In the genomic region with DNA sequence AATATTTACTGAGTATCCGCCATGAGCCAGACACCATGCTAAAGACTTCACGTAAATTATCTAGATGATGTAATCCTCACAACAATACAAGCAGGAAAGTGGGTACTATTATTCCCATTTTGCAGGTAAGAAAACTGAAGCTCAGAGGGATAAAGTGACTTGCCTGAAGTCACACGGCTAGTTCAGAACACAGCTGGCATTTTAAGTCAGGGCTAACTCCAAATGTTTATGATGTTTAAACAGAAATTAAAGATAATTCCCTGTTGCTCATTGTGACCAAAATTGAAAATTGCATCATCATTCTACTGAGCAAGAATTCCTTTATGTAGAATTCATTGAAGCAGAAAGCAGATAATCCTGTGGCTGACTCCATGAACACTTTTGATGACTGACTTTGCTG, we compare ENCODE assay signal across 2 cellular contexts.
TF ChIP-seq lines count a peak whose summit lies in the region.

No MANE protein-coding gene starts in this region.

TF ChIP-seq in HEK293, 187 proteins besides CTCF, POLR2A, EP300 and RAD21 (continues in another document):
- no peak for TF ChIP-seq ZNF292 (tag by site-specific recombination; IDR thresholded peaks at IDR 0.05; ENCODE audit: borderline replicate concordance, low read depth)
- TF ChIP-seq, protein P1, sequence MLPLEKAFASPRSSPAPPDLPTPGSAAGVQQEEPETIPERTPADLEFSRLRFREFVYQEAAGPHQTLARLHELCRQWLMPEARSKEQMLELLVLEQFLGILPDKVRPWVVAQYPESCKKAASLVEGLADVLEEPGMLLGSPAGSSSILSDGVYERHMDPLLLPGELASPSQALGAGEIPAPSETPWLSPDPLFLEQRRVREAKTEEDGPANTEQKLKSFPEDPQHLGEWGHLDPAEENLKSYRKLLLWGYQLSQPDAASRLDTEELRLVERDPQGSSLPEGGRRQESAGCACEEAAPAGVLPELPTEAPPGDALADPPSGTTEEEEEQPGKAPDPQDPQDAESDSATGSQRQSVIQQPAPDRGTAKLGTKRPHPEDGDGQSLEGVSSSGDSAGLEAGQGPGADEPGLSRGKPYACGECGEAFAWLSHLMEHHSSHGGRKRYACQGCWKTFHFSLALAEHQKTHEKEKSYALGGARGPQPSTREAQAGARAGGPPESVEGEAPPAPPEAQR (tag by site-specific recombination; IDR thresholded peaks at IDR 0.05): no peak
- no peak for TF ChIP-seq ZNF211 (tag by site-specific recombination; IDR thresholded peaks at IDR 0.05; ENCODE audit: low read depth)
- TF ChIP-seq, protein P2, sequence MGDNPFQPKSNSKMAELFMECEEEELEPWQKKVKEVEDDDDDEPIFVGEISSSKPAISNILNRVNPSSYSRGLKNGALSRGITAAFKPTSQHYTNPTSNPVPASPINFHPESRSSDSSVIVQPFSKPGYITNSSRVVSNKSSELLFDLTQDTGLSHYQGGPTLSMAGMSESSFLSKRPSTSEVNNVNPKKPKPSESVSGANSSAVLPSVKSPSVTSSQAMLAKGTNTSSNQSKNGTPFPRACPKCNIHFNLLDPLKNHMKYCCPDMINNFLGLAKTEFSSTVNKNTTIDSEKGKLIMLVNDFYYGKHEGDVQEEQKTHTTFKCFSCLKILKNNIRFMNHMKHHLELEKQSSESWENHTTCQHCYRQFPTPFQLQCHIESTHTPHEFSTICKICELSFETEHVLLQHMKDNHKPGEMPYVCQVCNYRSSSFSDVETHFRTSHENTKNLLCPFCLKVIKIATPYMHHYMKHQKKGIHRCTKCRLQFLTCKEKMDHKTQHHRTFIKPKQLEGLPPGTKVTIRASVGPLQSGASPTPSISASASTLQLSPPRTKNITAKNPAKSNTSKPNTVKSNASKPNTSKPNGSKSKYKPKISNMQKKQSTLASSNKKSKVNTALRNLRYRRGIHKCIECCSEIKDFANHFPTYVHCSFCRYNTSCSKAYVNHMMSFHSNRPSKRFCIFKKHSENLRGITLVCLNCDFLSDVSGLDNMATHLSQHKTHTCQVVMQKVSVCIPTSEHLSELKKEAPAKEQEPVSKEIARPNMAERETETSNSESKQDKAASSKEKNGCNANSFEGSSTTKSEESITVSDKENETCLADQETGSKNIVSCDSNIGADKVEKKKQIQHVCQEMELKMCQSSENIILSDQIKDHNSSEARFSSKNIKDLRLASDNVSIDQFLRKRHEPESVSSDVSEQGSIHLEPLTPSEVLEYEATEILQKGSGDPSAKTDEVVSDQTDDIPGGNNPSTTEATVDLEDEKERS (tag by site-specific recombination; IDR thresholded peaks at IDR 0.05): no peak
- 0 out of 2 replicates have a peak, but pooled peaks have one; percentile 21 for TF ChIP-seq ZBTB21 (tag by site-specific recombination; IDR thresholded peaks at IDR 0.05)
- TF ChIP-seq ZSCAN23 (tag by site-specific recombination; IDR thresholded peaks at IDR 0.05): no peak
- TF ChIP-seq MZF1 (tag by site-specific recombination; IDR thresholded peaks at IDR 0.05; ENCODE audit: borderline replicate concordance): no peak
- no peak for TF ChIP-seq WT1 (tag by site-specific recombination; IDR thresholded peaks at IDR 0.05)
- no peak for TF ChIP-seq YY1 (tag by site-specific recombination; IDR thresholded peaks at IDR 0.05)
- no peak for TF ChIP-seq ZNF423 (tag by site-specific recombination; IDR thresholded peaks at IDR 0.05)
- no peak for TF ChIP-seq ZNF433 (tag by site-specific recombination; IDR thresholded peaks at IDR 0.05; ENCODE audit: low read depth)
- TF ChIP-seq, protein P3, sequence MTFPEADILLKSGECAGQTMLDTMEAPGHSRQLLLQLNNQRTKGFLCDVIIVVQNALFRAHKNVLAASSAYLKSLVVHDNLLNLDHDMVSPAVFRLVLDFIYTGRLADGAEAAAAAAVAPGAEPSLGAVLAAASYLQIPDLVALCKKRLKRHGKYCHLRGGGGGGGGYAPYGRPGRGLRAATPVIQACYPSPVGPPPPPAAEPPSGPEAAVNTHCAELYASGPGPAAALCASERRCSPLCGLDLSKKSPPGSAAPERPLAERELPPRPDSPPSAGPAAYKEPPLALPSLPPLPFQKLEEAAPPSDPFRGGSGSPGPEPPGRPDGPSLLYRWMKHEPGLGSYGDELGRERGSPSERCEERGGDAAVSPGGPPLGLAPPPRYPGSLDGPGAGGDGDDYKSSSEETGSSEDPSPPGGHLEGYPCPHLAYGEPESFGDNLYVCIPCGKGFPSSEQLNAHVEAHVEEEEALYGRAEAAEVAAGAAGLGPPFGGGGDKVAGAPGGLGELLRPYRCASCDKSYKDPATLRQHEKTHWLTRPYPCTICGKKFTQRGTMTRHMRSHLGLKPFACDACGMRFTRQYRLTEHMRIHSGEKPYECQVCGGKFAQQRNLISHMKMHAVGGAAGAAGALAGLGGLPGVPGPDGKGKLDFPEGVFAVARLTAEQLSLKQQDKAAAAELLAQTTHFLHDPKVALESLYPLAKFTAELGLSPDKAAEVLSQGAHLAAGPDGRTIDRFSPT (tag by site-specific recombination; IDR thresholded peaks at IDR 0.05): 0 out of 2 replicates have a peak, but pooled peaks have one; percentile 29
- no peak for TF ChIP-seq ZNF837 (tag by site-specific recombination; IDR thresholded peaks at IDR 0.05)
- TF ChIP-seq ZNF629 (tag by site-specific recombination; IDR thresholded peaks at IDR 0.05): peak; percentile 40

TF ChIP-seq in H1, 55 proteins besides CTCF, POLR2A, EP300 and RAD21:
- no peak for TF ChIP-seq NRF1 (IDR thresholded peaks at IDR 0.05; ENCODE audit: low read depth, low read length)
- no peak for TF ChIP-seq EGR1 (IDR thresholded peaks at IDR 0.05; ENCODE audit: borderline replicate concordance, low read depth, low read length)
- TF ChIP-seq CEBPB (IDR thresholded peaks at IDR 0.05; ENCODE audit: low read depth, low read length): peak; percentile 61; the same call in 1 of the 2 replicates
- TF ChIP-seq KDM1A (IDR thresholded peaks at IDR 0.05; ENCODE audit: borderline replicate concordance, low read length): peak; percentile 54; the same call in 1 of the 2 replicates
- TF ChIP-seq HDAC2 (IDR thresholded peaks at IDR 0.05; ENCODE audit: borderline replicate concordance in 1 of 2, low read depth in 2 of 2, low read length in 2 of 2): no peak
- no peak for TF ChIP-seq SRF (IDR thresholded peaks at IDR 0.05; ENCODE audit: low read depth, low read length)
- TF ChIP-seq SP4 (IDR thresholded peaks at IDR 0.05; ENCODE audit: low read length): no peak
- TF ChIP-seq CHD2 (IDR thresholded peaks at IDR 0.05; ENCODE audit: low read length): no peak
- TF ChIP-seq, protein P4, sequence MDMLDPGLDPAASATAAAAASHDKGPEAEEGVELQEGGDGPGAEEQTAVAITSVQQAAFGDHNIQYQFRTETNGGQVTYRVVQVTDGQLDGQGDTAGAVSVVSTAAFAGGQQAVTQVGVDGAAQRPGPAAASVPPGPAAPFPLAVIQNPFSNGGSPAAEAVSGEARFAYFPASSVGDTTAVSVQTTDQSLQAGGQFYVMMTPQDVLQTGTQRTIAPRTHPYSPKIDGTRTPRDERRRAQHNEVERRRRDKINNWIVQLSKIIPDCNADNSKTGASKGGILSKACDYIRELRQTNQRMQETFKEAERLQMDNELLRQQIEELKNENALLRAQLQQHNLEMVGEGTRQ (IDR thresholded peaks at IDR 0.05; ENCODE audit: low read length): no peak
- TF ChIP-seq, protein P5, sequence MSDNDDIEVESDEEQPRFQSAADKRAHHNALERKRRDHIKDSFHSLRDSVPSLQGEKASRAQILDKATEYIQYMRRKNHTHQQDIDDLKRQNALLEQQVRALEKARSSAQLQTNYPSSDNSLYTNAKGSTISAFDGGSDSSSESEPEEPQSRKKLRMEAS (IDR thresholded peaks at IDR 0.05): no peak
- TF ChIP-seq SP1 (IDR thresholded peaks at IDR 0.05; ENCODE audit: low read depth, low read length): no peak
- no peak for TF ChIP-seq TCF12 (IDR thresholded peaks at IDR 0.05; ENCODE audit: low read depth, low read length)
- TF ChIP-seq KDM5A (IDR thresholded peaks at IDR 0.05; ENCODE audit: low read length): no peak
- TF ChIP-seq RFX5 (IDR thresholded peaks at IDR 0.05; ENCODE audit: borderline replicate concordance, low read depth, low read length): no peak
- TF ChIP-seq CBX5 (IDR thresholded peaks at IDR 0.05; ENCODE audit: low read depth, low read length): no peak
- no peak for TF ChIP-seq CHD1 (IDR thresholded peaks at IDR 0.05; ENCODE audit: low read depth, low read length)
- no peak for TF ChIP-seq SAP30 (IDR thresholded peaks at IDR 0.05; ENCODE audit: insufficient read depth, insufficient replicate concordance, low read length)
